Comparison of ENCODE assay signal across 8 cellular contexts in the genomic region with DNA sequence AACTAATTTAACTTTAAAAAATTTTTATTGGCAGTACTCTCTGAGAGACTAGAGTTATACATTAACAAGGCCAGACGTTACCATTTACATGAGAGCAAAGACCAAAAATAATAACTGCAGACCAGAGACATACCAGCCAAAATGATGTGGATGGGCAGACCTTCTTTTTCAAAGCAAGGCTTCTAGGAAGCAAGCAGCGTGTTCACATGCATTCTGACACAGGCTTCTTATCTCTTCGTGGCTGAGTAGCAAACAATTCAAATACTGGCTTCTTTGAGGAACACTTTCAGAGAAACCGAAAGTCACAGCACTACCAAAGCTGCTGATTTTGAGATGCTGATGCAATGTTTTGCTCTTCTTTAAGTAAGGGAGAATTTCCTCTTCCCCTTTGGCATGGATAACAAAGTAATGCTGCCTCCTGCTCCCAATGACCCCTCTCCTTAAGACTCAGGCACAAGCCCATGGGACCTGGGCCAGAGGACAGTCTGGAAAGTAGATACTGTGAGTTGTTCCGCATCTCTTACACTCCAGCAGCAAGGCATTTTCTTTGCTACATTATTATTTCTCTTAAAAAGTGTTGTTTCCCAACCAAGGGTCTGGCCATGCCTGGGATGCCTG.
A peak's percentile ranks its signal among the peaks of the same experiment; 100 is the strongest.
DNase-seq lines count a peak whose midpoint lies in the region; ATAC-seq and TF ChIP-seq lines count a peak whose summit lies in the region.
"Had no signal": no experiment of that assay in that cellular context is flagged by ENCODE, and none has a peak within 500 bp of the region (broad histone marks: within the 10 kb centered on the region; RNA-seq: fewer than 3 reads in every experiment).

No MANE protein-coding gene starts in this region.

- no peaks in the 10 kb centered on the region for H3K9me3 ChIP-seq in skeletal muscle satellite cell (replicated peaks; ENCODE audit: low read length)

- H3K9ac ChIP-seq in skeletal muscle satellite cell (ENCODE audit: low read depth, low read length): no peak overlapping the region

- H3K4me2 ChIP-seq in skeletal muscle satellite cell (ENCODE audit: low read length): peak overlapping the region; percentile 10

- peak overlapping the region; percentile 43 for H3K4me3 ChIP-seq in fibroblast of the aortic adventitia (ENCODE audit: low read depth, low read length)
- H3K4me3 ChIP-seq in skeletal muscle satellite cell (ENCODE audit: low read length): no peak overlapping the region

- TF ChIP-seq CTCF in fibroblast of the aortic adventitia (IDR thresholded peaks at IDR 0.05; ENCODE audit: insufficient read depth, low read length): no peak

- H3K27me3 ChIP-seq in skeletal muscle satellite cell (ENCODE audit: control insufficient read depth, insufficient read depth, low read length): no peaks in the 10 kb centered on the region

- ATAC-seq in GM21367 (IDR thresholded peaks at IDR 0.05; ENCODE audit: unreplicated experiment): peak; percentile 85
- ATAC-seq in GM19035 (IDR thresholded peaks at IDR 0.05; ENCODE audit: unreplicated experiment): no peak

- no peaks in the 10 kb centered on the region for H3K36me3 ChIP-seq in skeletal muscle satellite cell (ENCODE audit: insufficient read depth, low read length)

- DNase-seq in NOMO-1 (lab: John Stamatoyannopoulos, UW; ENCODE audit: unreplicated experiment in 2 of 2) (peak; percentile 27 to 81), fibroblast of the aortic adventitia (ENCODE audit: low read depth) (peak; percentile 96), NCI-H748 (lab: John Stamatoyannopoulos, UW; ENCODE audit: unreplicated experiment) (no peak), ureter (ENCODE audit: low spot score) (no peak)
- DNase-seq: NCI-H226 had no signal

- H3K4me1 ChIP-seq in skeletal muscle satellite cell (ENCODE audit: control insufficient read depth, insufficient read depth, low read length): peaks cover 51% of the 10 kb centered on the region

Comparison
In these comparisons a context has a peak if more than half of its experiments do, and no peak if none do; other contexts are left out.
1. DNase-seq: peak in NOMO-1 (2 of 2) and fibroblast of the aortic adventitia (single experiment); none in NCI-H748 (single experiment) and ureter (single experiment).